In the genomic region with DNA sequence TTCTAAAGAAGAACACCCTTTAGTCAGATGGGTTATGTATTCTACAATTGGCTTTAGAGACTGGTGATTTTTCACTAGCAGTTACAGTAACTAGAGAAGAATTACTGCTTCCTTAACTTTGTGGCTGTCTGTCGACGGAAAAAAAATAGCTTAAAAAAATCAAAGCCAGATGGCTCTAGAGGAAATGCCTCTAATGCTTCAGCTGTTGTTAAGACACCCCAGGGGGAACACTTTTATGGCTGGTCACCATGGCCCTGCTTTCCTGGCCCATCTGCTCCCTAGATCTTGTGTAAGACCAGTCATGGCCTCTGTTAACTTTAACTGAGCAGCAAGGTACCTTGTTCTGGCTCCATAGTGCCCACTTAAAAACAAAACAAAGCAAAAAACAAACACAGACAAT, we compare ENCODE assay signal across 9 cellular contexts.
DNase-seq lines count a peak whose midpoint lies in the region; ATAC-seq, FAIRE-seq and TF ChIP-seq lines count a peak whose summit lies in the region.
"Had no signal": no experiment of that assay in that cellular context is flagged by ENCODE, and none has a peak within 500 bp of the region (broad histone marks: within the 10 kb centered on the region; RNA-seq: fewer than 3 reads in every experiment).

No MANE protein-coding gene starts in this region.

- POLR2A ChIA-PET in H1 (lab: Charles Lee; ENCODE audit: partially characterized antibody) = no interaction called here

- H3K36me3 ChIP-seq in H1 (ENCODE audit: control insufficient read depth in 2 of 4, insufficient read depth in 4 of 4, low read length in 3 of 4) = no peaks in the 10 kb centered on the region
- H3K36me3 ChIP-seq in neuronal stem cell (replicated peaks in 1 of 2; ENCODE audit: control insufficient read depth in 2 of 2, insufficient read depth in 2 of 2, low read length in 2 of 2) = no peaks in the 10 kb centered on the region
- no peaks in the 10 kb centered on the region for H3K36me3 ChIP-seq in effector memory CD4-positive, alpha-beta T cell (ENCODE audit: control insufficient read depth, insufficient read depth, low read length)
- H3K36me3 ChIP-seq in ovary = no peaks in the 10 kb centered on the region

- H2AK5ac ChIP-seq in H1 (ENCODE audit: low read depth, low read length) (no peak overlapping the region), neuronal stem cell (ENCODE audit: low read depth, low read length) (no peak overlapping the region)

- DNase-seq in DMS 273 (lab: John Stamatoyannopoulos, UW; ENCODE audit: unreplicated experiment) (peak; percentile 95), NCI-H446 treated with DMSO at 0.1 percent for 48 hours (lab: John Stamatoyannopoulos, UW) (peak; percentile 65), H1 (ENCODE audit: low read depth in 1 of 2, low spot score in 2 of 2) (peak in 1 of 2 experiments; percentile 7), neuronal stem cell (ENCODE audit: low spot score) (no peak), ovary (no peak), superior temporal gyrus (ENCODE audit: extremely low spot score) (no peak)
- no peak for DNase-seq in effector memory CD4-positive, alpha-beta T cell
- DNase-seq: activated B cell treated with CpG ODN at 0.5 μM for 24 hours had no signal

- CTCF ChIA-PET in H1 (lab: Charles Lee; ENCODE audit: partially characterized antibody) = no interaction called here

- no peak overlapping the region for H3K56ac ChIP-seq in H1 (replicated peaks; ENCODE audit: insufficient read length, low read depth, low read length)

- H2AFZ ChIP-seq in H1 (ENCODE audit: low read length) (0 out of 2 replicates have a peak overlapping the region, but pooled peaks have one; percentile 25), neuronal stem cell (ENCODE audit: low read length) (peak overlapping the region; percentile 76)

- H2BK20ac ChIP-seq in H1 (ENCODE audit: low read length) = no peak overlapping the region

- no peak overlapping the region for H2BK120ac ChIP-seq in H1 (replicated peaks; ENCODE audit: low read depth, low read length)
- no peak overlapping the region for H2BK120ac ChIP-seq in neuronal stem cell (ENCODE audit: low read depth, low read length)

- H3K79me1 ChIP-seq in H1 (ENCODE audit: low read depth, low read length) = no peaks in the 10 kb centered on the region
- H3K79me1 ChIP-seq in neuronal stem cell (ENCODE audit: low read depth, low read length) = no peaks in the 10 kb centered on the region

- intact Hi-C loops in ovary (cut with DNase I) = no loop called here

- no peaks in the 10 kb centered on the region for H4K20me1 ChIP-seq in H1 (replicated peaks in 1 of 2; ENCODE audit: control insufficient read depth in 1 of 2, insufficient read depth in 2 of 2, low read length in 2 of 2)

- H3K4me2 ChIP-seq in H1 (ENCODE audit: insufficient read depth in 1 of 2, low read depth in 2 of 2, low read length in 2 of 2) (no peak overlapping the region), neuronal stem cell (ENCODE audit: insufficient read depth, low read length, poor library complexity, severe bottlenecking) (no peak overlapping the region)

- no peak overlapping the region for H2BK15ac ChIP-seq in H1 (ENCODE audit: low read length)
- no peak overlapping the region for H2BK15ac ChIP-seq in neuronal stem cell (ENCODE audit: low read length)

- no peak overlapping the region for H4K8ac ChIP-seq in H1 (ENCODE audit: extremely low read depth, insufficient read depth, low read length)
- no peak overlapping the region for H4K8ac ChIP-seq in neuronal stem cell (ENCODE audit: low read depth, low read length)

- TF ChIP-seq RAD21 in H1 (IDR thresholded peaks at IDR 0.05 in 1 of 2, conservative IDR thresholded peaks at IDR 0.05 in 1 of 2; ENCODE audit: low read depth in 2 of 2, low read length in 2 of 2) = no peak

- TF ChIP-seq EP300 in H1 (IDR thresholded peaks at IDR 0.05; ENCODE audit: borderline replicate concordance in 1 of 2, low read depth in 2 of 2, low read length in 2 of 2) (no peak), ovary (IDR thresholded peaks at IDR 0.05) (no peak)

- H3K23me2 ChIP-seq in H1 (ENCODE audit: low read depth, low read length) = no peaks in the 10 kb centered on the region

- H3K9ac ChIP-seq in H1 (replicated peaks in 1 of 4; ENCODE audit: extremely low read depth in 1 of 4, low read depth in 3 of 4, low read length in 3 of 4) = no peak overlapping the region
- H3K9ac ChIP-seq in neuronal stem cell (ENCODE audit: low read depth, low read length, poor library complexity) = no peak overlapping the region

- 78% methylated on average over 2 of the region's 2 CpGs; no CpG with 5 or more reads in 1 of the 2 experiments for WGBS in H1 (ENCODE audit: extremely low coverage in 1 of 2, insufficient coverage in 1 of 2, insufficient read length in 1 of 2, insufficient replicate concordance in 2 of 2, low coverage in 1 of 2, low lambda C conversion rate in 2 of 2, missing lambda C conversion rate in 1 of 2), 2 experiments
- WGBS in neuronal stem cell (ENCODE audit: extremely low coverage in 2 of 2, insufficient read length in 2 of 2, insufficient replicate concordance in 1 of 2), 2 donors = no CpG with 5 or more reads among the region's 2 CpGs
- WGBS in ovary, 3 donors = 47 to 48% (median 48%) methylated on average over 2 of the region's 2 CpGs

- TF ChIP-seq POLR2A in H1 (IDR thresholded peaks at IDR 0.05; ENCODE audit: control extremely low read depth in 1 of 2, low read depth in 2 of 2, low read length in 2 of 2) (no peak), ovary (IDR thresholded peaks at IDR 0.05) (no peak)

- no peaks in the 10 kb centered on the region for H3K79me2 ChIP-seq in H1 (ENCODE audit: control insufficient read depth in 1 of 2, insufficient read depth in 2 of 2, low read length in 2 of 2)

- no peak for FAIRE-seq in H1 (lab: Jason Lieb, UNC)

- no peak overlapping the region for H3K4me3 ChIP-seq in H1 (ENCODE audit: extremely low read depth in 1 of 4, insufficient read depth in 2 of 4, low read depth in 3 of 4, low read length in 4 of 4)
- no peak overlapping the region for H3K4me3 ChIP-seq in neuronal stem cell (ENCODE audit: low read length in 2 of 2)
- H3K4me3 ChIP-seq in effector memory CD4-positive, alpha-beta T cell (ENCODE audit: insufficient read depth, low read depth, low read length, poor library complexity, severe bottlenecking) = no peak overlapping the region
- no peak overlapping the region for H3K4me3 ChIP-seq in ovary

- H3K23ac ChIP-seq in H1 (ENCODE audit: insufficient read length) (no peak overlapping the region), neuronal stem cell (ENCODE audit: low read depth, low read length, poor library complexity) (no peak overlapping the region)

- TF ChIP-seq CTCF in H1 (IDR thresholded peaks at IDR 0.05; ENCODE audit: control extremely low read depth in 1 of 3, insufficient read depth in 1 of 3, low read depth in 1 of 3, low read length in 3 of 3) (no peak), ovary (IDR thresholded peaks at IDR 0.05) (no peak)

- H2BK12ac ChIP-seq in H1 (ENCODE audit: low read depth, low read length) = no peak overlapping the region
- no peak overlapping the region for H2BK12ac ChIP-seq in neuronal stem cell (ENCODE audit: low read length)

- H3K27me3 ChIP-seq in H1 (replicated peaks in 1 of 4; ENCODE audit: control insufficient read depth in 3 of 4, extremely low read depth in 1 of 4, insufficient read depth in 3 of 4, low read length in 3 of 4) (no peaks in the 10 kb centered on the region), neuronal stem cell (ENCODE audit: control insufficient read depth in 3 of 3, insufficient read depth in 3 of 3, low read depth in 1 of 3, low read length in 3 of 3) (no peaks in the 10 kb centered on the region), ovary (no peaks in the 10 kb centered on the region)
- no peaks in the 10 kb centered on the region for H3K27me3 ChIP-seq in effector memory CD4-positive, alpha-beta T cell (replicated peaks; ENCODE audit: control insufficient read depth, insufficient read depth, low read length, poor library complexity, severe bottlenecking)

- H3K27ac ChIP-seq in H1 (ENCODE audit: low read depth, low read length) (no peak overlapping the region), neuronal stem cell (replicated peaks; ENCODE audit: low read length) (no peak overlapping the region), ovary (no peak overlapping the region)
- no peak overlapping the region for H3K27ac ChIP-seq in effector memory CD4-positive, alpha-beta T cell (ENCODE audit: insufficient read depth, low read length, poor library complexity, severe bottlenecking)

- H3K14ac ChIP-seq in H1 (ENCODE audit: insufficient read length) (no peak overlapping the region), neuronal stem cell (ENCODE audit: low read length) (no peak overlapping the region)

- no peak overlapping the region for H3K4ac ChIP-seq in H1 (replicated peaks; ENCODE audit: insufficient read length, low read depth, low read length)
- no peak overlapping the region for H3K4ac ChIP-seq in neuronal stem cell (ENCODE audit: low read length)

- H3K4me1 ChIP-seq in H1 (replicated peaks in 1 of 4; ENCODE audit: control insufficient read depth in 3 of 4, insufficient read depth in 4 of 4, low read length in 3 of 4) (no peaks in the 10 kb centered on the region), neuronal stem cell (ENCODE audit: control insufficient read depth in 2 of 2, insufficient read depth in 1 of 2, low read depth in 1 of 2, low read length in 2 of 2) (no peaks in the 10 kb centered on the region), ovary (ENCODE audit: insufficient read depth) (no peaks in the 10 kb centered on the region)
- no peaks in the 10 kb centered on the region for H3K4me1 ChIP-seq in effector memory CD4-positive, alpha-beta T cell (ENCODE audit: control insufficient read depth, insufficient read depth, low read length, poor library complexity, severe bottlenecking)

- ATAC-seq in esophagus mucosa = no peak

- H3K9me3 ChIP-seq in H1 (ENCODE audit: insufficient read depth in 2 of 2, low read depth in 1 of 2, low read length in 1 of 2) = no peaks in the 10 kb centered on the region
- H3K9me3 ChIP-seq in neuronal stem cell (replicated peaks in 1 of 2; ENCODE audit: control insufficient read depth in 2 of 2, insufficient read depth in 1 of 2, low read depth in 1 of 2, low read length in 2 of 2) = no peaks in the 10 kb centered on the region
- H3K9me3 ChIP-seq in effector memory CD4-positive, alpha-beta T cell (ENCODE audit: control insufficient read depth, low read length) = no peaks in the 10 kb centered on the region
- no peaks in the 10 kb centered on the region for H3K9me3 ChIP-seq in ovary

- H4K91ac ChIP-seq in H1 (replicated peaks; ENCODE audit: insufficient read length, low read length) = no peak overlapping the region
- no peak overlapping the region for H4K91ac ChIP-seq in neuronal stem cell (ENCODE audit: low read depth, low read length, poor library complexity)

- no peak overlapping the region for H4K5ac ChIP-seq in H1 (ENCODE audit: insufficient read length, low read depth, low read length)

- H2BK5ac ChIP-seq in H1 (ENCODE audit: low read depth, low read length) (no peak overlapping the region), neuronal stem cell (ENCODE audit: low read length) (no peak overlapping the region)

- H3K18ac ChIP-seq in H1 (ENCODE audit: extremely low read depth, low read length) = no peak overlapping the region
- no peak overlapping the region for H3K18ac ChIP-seq in neuronal stem cell (ENCODE audit: low read length)

TF ChIP-seq in H1, 55 proteins besides CTCF, POLR2A, EP300 and RAD21 (continues in another document):
- TF ChIP-seq JUND (IDR thresholded peaks at IDR 0.05; ENCODE audit: low read length) (no peak), CBX8 (IDR thresholded peaks at IDR 0.05; ENCODE audit: borderline replicate concordance, low read depth, low read length) (no peak)

Comparison
In these comparisons a context has a peak if more than half of its experiments do, and no peak if none do; other contexts are left out.
1. DNase-seq: peak in DMS 273 (single experiment) and NCI-H446 treated with DMSO at 0.1 percent for 48 hours (single experiment); none in neuronal stem cell (single experiment), effector memory CD4-positive, alpha-beta T cell (0 of 3), ovary (0 of 5) and superior temporal gyrus (single experiment).